Comparison of ENCODE assay signal across 17 cellular contexts in genomic region chr5:97164846-97165245, GRCh38. TPM values are rescaled to one million over a fixed set of nuclear protein-coding genes. Genes with fewer than 3 reads are reported as not detected.
DNase-seq lines count a peak whose midpoint lies in the region; ATAC-seq, FAIRE-seq and TF ChIP-seq lines count a peak whose summit lies in the region.
"Had no signal": no experiment of that assay in that cellular context is flagged by ENCODE, and none has a peak within 500 bp of the region (broad histone marks: within the 10 kb centered on the region; RNA-seq: fewer than 3 reads in every experiment).

No MANE protein-coding gene starts in this region.

- H3K4me3 Mint-ChIP-seq in CD4-positive, alpha-beta T cell = no peak overlapping the region
- H3K4me3 Mint-ChIP-seq: CD8-positive, alpha-beta T cell; stimulated activated naive B cell treated with anti-CD40 and anti-IgM and Interleukin-4, amounts not matched to agents 10 μg/mL and 1 μg/mL and 100 μg/mL, for 72 hours had no signal

- H3K27me3 ChIP-seq in CD4-positive, alpha-beta T cell (ENCODE audit: control insufficient read depth, insufficient read depth, low read length) = no peaks in the 10 kb centered on the region
- H3K27me3 ChIP-seq in mammary epithelial cell (ENCODE audit: insufficient read depth, low read length) (no peaks in the 10 kb centered on the region), vagina (no peaks in the 10 kb centered on the region)
- H3K27me3 ChIP-seq: neutrophil, SJSA1 had no signal

- TF ChIP-seq CTCF in CD4-positive, alpha-beta T cell (IDR thresholded peaks at IDR 0.05) = no peak
- TF ChIP-seq CTCF in mammary epithelial cell (conservative IDR thresholded peaks at IDR 0.05 in 1 of 2, IDR thresholded peaks at IDR 0.05 in 1 of 2; ENCODE audit: extremely low read depth in 1 of 2, insufficient read depth in 1 of 2, low read depth in 1 of 2, low read length in 2 of 2) (no peak), mucosa of descending colon (IDR thresholded peaks at IDR 0.05) (no peak), vagina (IDR thresholded peaks at IDR 0.05) (no peak)

- no peaks in the 10 kb centered on the region for H3K9me3 ChIP-seq in CD4-positive, alpha-beta T cell (ENCODE audit: control insufficient read depth, low read length)
- H3K9me3 ChIP-seq in mammary epithelial cell (replicated peaks; ENCODE audit: insufficient read depth, low read length) = no peaks in the 10 kb centered on the region
- H3K9me3 ChIP-seq in mucosa of descending colon = no peaks in the 10 kb centered on the region
- H3K9me3 ChIP-seq in vagina = no peaks in the 10 kb centered on the region
- H3K9me3 ChIP-seq: neutrophil, SJSA1 had no signal

- no peak overlapping the region for H3K4me3 ChIP-seq in mammary epithelial cell (replicated peaks in 1 of 3; ENCODE audit: insufficient read depth in 1 of 3, low read depth in 2 of 3, low read length in 3 of 3)
- H3K4me3 ChIP-seq in mucosa of descending colon = no peak overlapping the region
- no peak overlapping the region for H3K4me3 ChIP-seq in vagina
- H3K4me3 ChIP-seq: SJSA1 had no signal

- dilution Hi-C loops in mammary epithelial cell (cut with HindIII; ENCODE audit: low sequenced_read_pairs) = loop anchor here (25.0 kb wide), 1 partner anchor 403 kb away; no protein-coding TSS in a partner anchor

- TF ChIP-seq POLR2A in GM12892 (IDR thresholded peaks at IDR 0.05; ENCODE audit: low read depth, low read length) (no peak), vagina (IDR thresholded peaks at IDR 0.05) (no peak)

- no peaks in the 10 kb centered on the region for H3K27me3 Mint-ChIP-seq in CD4-positive, alpha-beta T cell
- H3K27me3 Mint-ChIP-seq: stimulated activated naive B cell treated with anti-CD40 and anti-IgM and Interleukin-4, amounts not matched to agents 10 μg/mL and 1 μg/mL and 100 μg/mL, for 72 hours had no signal

- no peaks in the 10 kb centered on the region for H3K79me2 ChIP-seq in mammary epithelial cell (ENCODE audit: insufficient read depth, low read length)

- no peaks in the 10 kb centered on the region for H4K20me1 ChIP-seq in mammary epithelial cell (ENCODE audit: insufficient read depth, low read length)

- no peak overlapping the region for H2AFZ ChIP-seq in mammary epithelial cell (ENCODE audit: low read depth, low read length)

- peaks cover 86% of the 10 kb centered on the region for H3K36me3 Mint-ChIP-seq in CD4-positive, alpha-beta T cell (ENCODE audit: low read depth)

- peaks cover 29% of the 10 kb centered on the region for H3K4me1 Mint-ChIP-seq in CD4-positive, alpha-beta T cell (ENCODE audit: low read depth)

- in situ Hi-C loops in mammary epithelial cell (cut with MboI; ENCODE audit: low sequenced_read_pairs in 2 of 2) = loop anchor here (5.0 to 25.0 kb wide), 4 partner anchors 290 to 553 kb away; partner anchors contain the start of gene ERAP2 (in 1 of the 2)

- H3K36me3 ChIP-seq in mammary epithelial cell (ENCODE audit: insufficient read depth, low read length) = peaks cover 26% of the 10 kb centered on the region
- no peaks in the 10 kb centered on the region for H3K36me3 ChIP-seq in mucosa of descending colon (ENCODE audit: low read depth)
- peaks cover 0 to 41% of the 10 kb centered on the region in 2 donors for H3K36me3 ChIP-seq in vagina

- no peak overlapping the region for H3K4me2 ChIP-seq in mammary epithelial cell (ENCODE audit: insufficient read depth, low read depth, low read length)
- H3K4me2 ChIP-seq: KMS-11 had no signal

- no TSS peak for BruUV-seq in mammary epithelial cell (replicated peaks; lab: Mats Ljungman, UMichigan)

- H3K9ac ChIP-seq in mammary epithelial cell (ENCODE audit: insufficient read depth, low read length) = no peak overlapping the region
- H3K9ac ChIP-seq: KMS-11 had no signal

- H3K27ac ChIP-seq in CD4-positive, alpha-beta T cell (ENCODE audit: low read depth, low read length) = no peak overlapping the region
- no peak overlapping the region for H3K27ac ChIP-seq in mammary epithelial cell (ENCODE audit: insufficient read depth, low read depth, low read length)
- no peak overlapping the region for H3K27ac ChIP-seq in vagina
- H3K27ac ChIP-seq: HL-60, KMS-11, neutrophil, SJSA1 had no signal

- FAIRE-seq in GM12892 (lab: Jason Lieb, UNC) = peak; percentile 27

- no peaks in the 10 kb centered on the region for H3K9me3 Mint-ChIP-seq in CD4-positive, alpha-beta T cell
- H3K9me3 Mint-ChIP-seq: CD8-positive, alpha-beta T cell; stimulated activated naive B cell treated with anti-CD40 and anti-IgM and Interleukin-4, amounts not matched to agents 10 μg/mL and 1 μg/mL and 100 μg/mL, for 72 hours had no signal

- intact Hi-C loops in CD4-positive, alpha-beta T cell (cut with DNase I, micrococcal nuclease) = loop anchor here (5.0 to 10.0 kb wide), 5 partner anchors 163 to 820 kb away; partner anchors contain the start of gene ERAP1 (in 1 of the 2)
- intact Hi-C loops in mammary epithelial cell (cut with micrococcal nuclease) = loop anchor here (5.0 kb wide), 1 partner anchor 398 kb away; no protein-coding TSS in a partner anchor
- intact Hi-C loops in mucosa of descending colon (cut with DNase I, micrococcal nuclease) = loop anchor here in 1 of 2 donors (10.0 kb wide), 1 partner anchor 290 kb away; the partner anchor contains the start of gene ERAP2
- intact Hi-C loops in vagina (cut with DNase I) = loop anchor here (10.0 kb wide), 2 partner anchors 410 to 550 kb away; no protein-coding TSS in a partner anchor

- ATAC-seq in CD4-positive, alpha-beta T cell (ENCODE audit: poor library complexity) = no peak
- ATAC-seq in mucosa of descending colon (peak; percentile 70), HG03565 (IDR thresholded peaks at IDR 0.05; ENCODE audit: unreplicated experiment) (no peak)
- ATAC-seq: CD8-positive, alpha-beta T cell; stimulated activated naive B cell treated with anti-CD40 and anti-IgM and Interleukin-4, amounts not matched to agents 10 μg/mL and 1 μg/mL and 100 μg/mL, for 72 hours had no signal

- POLR2A ChIA-PET in CD4-positive, alpha-beta T cell (lab: Charles Lee) = interaction anchor here (1.0 to 1.7 kb wide), 2 partner anchors 229 to 296 kb away, joined by 3 to 7 read pairs; partner anchors contain the start of gene LNPEP

- peak overlapping the region; percentile 0 for H3K27ac Mint-ChIP-seq in CD4-positive, alpha-beta T cell

- H3K4me1 ChIP-seq in mammary epithelial cell (ENCODE audit: insufficient read depth, low read length) (no peaks in the 10 kb centered on the region), mucosa of descending colon (ENCODE audit: low read depth) (peaks cover 8% of the 10 kb centered on the region), vagina (no peaks in the 10 kb centered on the region)
- H3K4me1 ChIP-seq: SJSA1 had no signal

- CTCF ChIA-PET in CD4-positive, alpha-beta T cell (lab: Charles Lee) = interaction anchor here (2.1 kb wide), 1 partner anchor 296 kb away, joined by 11 read pairs; no protein-coding TSS in a partner anchor
- CTCF ChIA-PET in mammary epithelial cell (lab: Charles Lee; ENCODE audit: low non-redundant PET) = no interaction called here

- DNase-seq in CD4-positive, alpha-beta T cell = no peak
- DNase-seq in GM12892 (ENCODE audit: insufficient read length) (no peak), mammary epithelial cell (peak; percentile 32), mucosa of descending colon (no peak), vagina (ENCODE audit: extremely low spot score in 2 of 2) (no peak), NCI-H187 treated with DMSO at 0.1 percent for 48 hours (lab: John Stamatoyannopoulos, UW) (no peak)
- DNase-seq: activated CD4-positive, alpha-beta T cell treated with anti-CD3 and anti-CD28 coated beads, Interleukin-2, amount 50 U/mL, for 48 hours; CD8-positive, alpha-beta T cell; NCI-H1417 treated with DMSO at 0.1 percent for 48 hours; NCI-H226; stimulated activated naive B cell treated with anti-CD40 and anti-IgM and Interleukin-4, amounts not matched to agents 10 μg/mL and 1 μg/mL and 100 μg/mL, for 72 hours had no signal

RNA-seq across cellular contexts. Expression of gene RIOK2, which starts 18.2 kb away (rescaled TPM):
- total RNA-seq in CD4-positive, alpha-beta T cell = 10 to 100 TPM; 25.1 to 26.0 TPM
- 23.5 TPM for polyA plus RNA-seq in GM12892 (2012; ENCODE audit: missing spikeins)
- total RNA-seq in mammary epithelial cell = 10 to 100 TPM; 18.5 to 38.3 TPM
- 5.9 TPM for polyA plus RNA-seq in mammary epithelial cell
- polyA minus RNA-seq in mammary epithelial cell = 16.2 TPM
- total RNA-seq in mucosa of descending colon = 10 to 100 TPM; 18.0 to 26.8 (median 21.3) TPM
- 18.7 TPM for total RNA-seq in vagina

RNA-seq across cellular contexts. Expression of gene LIX1, which starts 22.4 kb away (rescaled TPM):
- not detected for total RNA-seq in CD4-positive, alpha-beta T cell
- polyA plus RNA-seq in GM12892 (2012; ENCODE audit: missing spikeins) = not detected
- total RNA-seq in mammary epithelial cell (not detected), mucosa of descending colon (1 to 10 TPM in 1 of 3 donors, not detected in 2; 1.7 TPM), vagina (not detected)
- not detected for polyA plus RNA-seq in mammary epithelial cell
- not detected for polyA minus RNA-seq in mammary epithelial cell
- total RNA-seq: cardiac septum; CD8-positive, alpha-beta T cell; SJSA1 had no signal
